In the genomic region with DNA sequence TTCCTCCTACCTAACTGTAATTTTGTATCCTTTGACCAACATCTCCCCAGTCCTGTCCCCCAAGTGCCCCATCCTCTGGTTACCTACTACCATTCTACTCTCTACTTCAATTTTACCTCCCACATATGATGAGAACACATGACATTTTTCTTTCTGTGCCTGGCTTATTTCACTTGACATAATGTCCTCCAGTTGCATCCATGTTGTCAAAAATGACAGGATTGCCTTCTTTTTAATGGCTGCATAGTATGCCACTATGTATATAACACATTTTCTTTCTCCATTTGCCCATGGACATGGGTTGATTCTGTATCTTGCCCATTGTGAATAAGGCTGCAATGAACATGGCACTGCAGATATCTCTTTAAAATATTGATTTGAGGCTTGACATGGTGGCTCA, we compare ENCODE assay signal across 34 cellular contexts.
"Had no signal": no experiment of that assay in that cellular context is flagged by ENCODE, and none has a peak within 500 bp of the region (broad histone marks: within the 10 kb centered on the region; RNA-seq: fewer than 3 reads in every experiment).

No MANE protein-coding gene starts in this region.

- H3K4me2 ChIP-seq: KMS-11 had no signal

- H3K9me3 ChIP-seq: MG63 had no signal

- H3K27ac ChIP-seq: KMS-11 had no signal

- H3K4me3 ChIP-seq: MG63 had no signal

- H3K9ac ChIP-seq: KMS-11 had no signal

- H3K36me3 ChIP-seq: MG63 had no signal

- H3K27me3 ChIP-seq: MG63 had no signal

- DNase-seq: Karpas-422, Kasumi-1, MG63, MM.1S, MV-4-11, NCI-H1048, NCI-H1092, NCI-H1092 treated with DMSO at 0.1 percent for 48 hours, NCI-H1105, NCI-H1105 treated with DMSO at 0.1 percent for 48 hours, NCI-H1417, NCI-H1417 treated with DMSO at 0.1 percent for 48 hours, NCI-H1436, NCI-H1436 treated with DMSO at 0.1 percent for 48 hours, NCI-H146, NCI-H1694, NCI-H1694 treated with DMSO at 0.1 percent for 48 hours, NCI-H187, NCI-H187 treated with DMSO at 0.1 percent for 48 hours, NCI-H1930, NCI-H2029, NCI-H2029 treated with DMSO at 0.1 percent for 48 hours, NCI-H2081, NCI-H2081 treated with DMSO at 0.1 percent for 48 hours, NCI-H2107, NCI-H2171, NCI-H2171 treated with DMSO at 0.1 percent for 48 hours, NCI-H2227 treated with DMSO at 0.1 percent for 48 hours, NCI-H226, NCI-H345, NCI-H446, NCI-H446 treated with DMSO at 0.1 percent for 48 hours, NCI-H510A had no signal
